ENCODE assay signal across 28 cellular contexts in the genomic region with DNA sequence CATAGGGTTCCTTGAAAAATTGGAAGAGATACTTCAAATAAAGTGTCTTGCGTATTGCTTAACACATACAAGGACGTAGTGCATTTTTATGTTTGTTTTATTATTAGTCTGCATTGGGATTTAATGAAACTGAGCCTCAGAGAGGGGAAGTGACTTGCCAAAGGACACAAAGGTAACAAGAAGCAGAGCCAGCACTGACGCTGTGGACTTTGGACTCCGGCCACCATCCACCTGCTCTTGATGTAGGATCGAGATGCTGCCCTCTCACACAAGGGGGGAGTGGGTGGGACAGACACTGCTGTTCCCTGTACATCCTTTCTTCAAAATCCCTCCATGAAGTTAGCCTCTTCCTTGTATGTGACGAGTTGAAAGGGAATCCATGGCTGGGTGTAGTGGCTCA.
"Had no signal": no experiment of that assay in that cellular context is flagged by ENCODE, and none has a peak within 500 bp of the region (broad histone marks: within the 10 kb centered on the region; RNA-seq: fewer than 3 reads in every experiment).

No MANE protein-coding gene starts in this region.

- DNase-seq: activated B cell treated with CpG ODN at 0.5 μM for 24 hours; activated CD4-positive, alpha-beta memory T cell treated with anti-CD3 and anti-CD28 coated beads for 36 hours; activated CD4-positive, alpha-beta T cell treated with anti-CD3 and anti-CD28 coated beads, Interleukin-2, amount 10 ng/mL, durations not matched to agents 24 days and 14 days; activated CD8-positive, alpha-beta memory T cell treated with anti-CD3 and anti-CD28 coated beads, Interleukin-2, amount 10 ng/mL, durations not matched to agents 7 days and 5 days; activated CD8-positive, alpha-beta memory T cell treated with anti-CD3 and anti-CD28 coated beads, Interleukin-2, amount 50 U/mL, for 4 hours; activated CD8-positive, alpha-beta T cell treated with anti-CD3 and anti-CD28 coated beads, Interleukin-2, amount 10 ng/mL, durations not matched to agents 7 days and 5 days; activated effector memory CD4-positive, alpha-beta T cell treated with anti-CD3 and anti-CD28 coated beads, Interleukin-2, amount 50 U/mL, for 16 hours; activated naive CD4-positive, alpha-beta T cell treated with anti-CD3 and anti-CD28 coated beads, Interleukin-2, amount 10 ng/mL, durations not matched to agents 7 days and 5 days; activated T-cell treated with anti-CD3 and anti-CD28 coated beads, Interleukin-2, amount 50 U/mL, for 1 hour; activated T-cell treated with anti-CD3 and anti-CD28 coated beads, Interleukin-2, amount 50 U/mL, for 48 hours; amniotic stem cell; anterior cingulate cortex; caudate nucleus; cortex of kidney; dermis blood vessel endothelial cell; effector CD4-positive, alpha-beta T cell; effector memory CD8-positive, alpha-beta T cell; erythroblast; foreskin keratinocyte; gastrocnemius medialis; glutamatergic neuron; heart left ventricle; T-helper 17 cell; T1000; WERI-Rb-1 had no signal

- H3K4me3 ChIP-seq: esophagus muscularis mucosa, gastrocnemius medialis, heart left ventricle had no signal

- ATAC-seq: activated CD4-positive, CD25-positive, alpha-beta regulatory T cell treated with anti-CD3 and anti-CD28 coated beads, Interleukin-2, amount 50 U/mL, for 24 hours; activated CD8-positive, alpha-beta memory T cell treated with anti-CD3 and anti-CD28 coated beads, Interleukin-2, amount 10 ng/mL, durations not matched to agents 7 days and 5 days; activated CD8-positive, alpha-beta T cell treated with anti-CD3 and anti-CD28 coated beads, Interleukin-2, amount 10 ng/mL, durations not matched to agents 7 days and 5 days; activated naive CD4-positive, alpha-beta T cell treated with anti-CD3 and anti-CD28 coated beads, Interleukin-2, amount 50 U/mL, for 72 hours; effector memory CD8-positive, alpha-beta T cell; foreskin keratinocyte; gastrocnemius medialis; heart left ventricle; T-helper 17 cell had no signal

- H3K27me3 ChIP-seq: esophagus muscularis mucosa, foreskin keratinocyte, gastrocnemius medialis, heart left ventricle had no signal

- H3K27ac ChIP-seq: esophagus muscularis mucosa, foreskin keratinocyte, gastrocnemius medialis, heart left ventricle, WERI-Rb-1 had no signal

- H3K9me3 ChIP-seq: esophagus muscularis mucosa, gastrocnemius medialis, heart left ventricle had no signal

- H3K36me3 ChIP-seq: esophagus muscularis mucosa, gastrocnemius medialis, heart left ventricle, WERI-Rb-1 had no signal
